In genomic region chr3:43960448-43960840, GRCh38 we compare ENCODE assay signal across 17 cellular contexts.
A peak's percentile ranks its signal among the peaks of the same experiment; 100 is the strongest.
DNase-seq lines count a peak whose midpoint lies in the region; ATAC-seq and TF ChIP-seq lines count a peak whose summit lies in the region.
"Had no signal": no experiment of that assay in that cellular context is flagged by ENCODE, and none has a peak within 500 bp of the region (broad histone marks: within the 10 kb centered on the region; RNA-seq: fewer than 3 reads in every experiment).

No MANE protein-coding gene starts in this region.

- POLR2A ChIA-PET in HEK293 (lab: Yijun Ruan, JAX), result no interaction called here

- CTCF ChIA-PET in HEK293 (lab: Yijun Ruan, JAX), result no interaction called here

- no peaks in the 10 kb centered on the region for H3K4me1 ChIP-seq in HEK293 (ENCODE audit: control insufficient read depth, insufficient read depth, low read length)

- ATAC-seq in HG02763 (IDR thresholded peaks at IDR 0.05; ENCODE audit: unreplicated experiment), result no peak
- no peak for ATAC-seq in GM19328 (IDR thresholded peaks at IDR 0.05; ENCODE audit: unreplicated experiment)
- ATAC-seq: stimulated activated memory B cell treated with anti-CD40 and anti-IgM and Interleukin-4, amounts not matched to agents 10 μg/mL and 1 μg/mL and 100 μg/mL, for 72 hours had no signal

- H3K36me3 ChIP-seq in HEK293 (ENCODE audit: control insufficient read depth in 2 of 2, insufficient read depth in 1 of 2, low read length in 2 of 2), result no peaks in the 10 kb centered on the region

- no peak overlapping the region for H3K4me3 ChIP-seq in AG10803 (ENCODE audit: low read length)
- no peak overlapping the region for H3K4me3 ChIP-seq in HEK293 (ENCODE audit: low read depth, low read length)
- no peak overlapping the region for H3K4me3 ChIP-seq in astrocyte of the spinal cord (ENCODE audit: low read depth, low read length)

- no peak for TF ChIP-seq CTCF in AG10803 (conservative IDR thresholded peaks at IDR 0.05; ENCODE audit: low read length)
- no peak for TF ChIP-seq CTCF in HEK293 (tag by site-specific recombination; IDR thresholded peaks at IDR 0.05)
- no peak for TF ChIP-seq CTCF in astrocyte of the spinal cord (IDR thresholded peaks at IDR 0.05; ENCODE audit: low read depth, low read length)

- no peaks in the 10 kb centered on the region for H3K9me3 ChIP-seq in HEK293 (ENCODE audit: control insufficient read depth, insufficient read depth, low read depth, low read length)

- H3K27ac ChIP-seq in HEK293 (ENCODE audit: extremely low read depth, low read depth, low read length), result no peak overlapping the region
- H3K27ac ChIP-seq: epithelial cell of prostate had no signal

- DNase-seq in AG10803 (ENCODE audit: low read depth) (peak; percentile 4), NCI-H510A (lab: John Stamatoyannopoulos, UW) (peak; percentile 32), astrocyte of the spinal cord (ENCODE audit: low read depth, low spot score) (peak; percentile 33), COLO829 (ENCODE audit: low spot score) (no peak), activated gamma-delta T cell (lab: John Stamatoyannopoulos, UW) (no peak)
- DNase-seq: activated CD4-positive, alpha-beta T cell treated with anti-CD3 and anti-CD28 coated beads, Interleukin-2, amount 50 U/mL, for 48 hours; activated gamma-delta T cell treated with Interleukin-2 at 50 U/mL for 16 hours; AML-193; caudate nucleus; GDM1; Kasumi-1; stimulated activated CD4-positive, alpha-beta T cell treated with anti-CD3 and anti-CD28 coated beads, Interleukin-1b, Interleukin-23, amount 100 ng/mL, for 48 hours had no signal

- in situ Hi-C loops in astrocyte of the spinal cord (cut with HindIII; ENCODE audit: low sequenced_read_pairs), result no loop called here

TF ChIP-seq in HEK293, 187 proteins besides CTCF, POLR2A, EP300 and RAD21:
- no peak for TF ChIP-seq ZBTB17 (tag by site-specific recombination; IDR thresholded peaks at IDR 0.05)
- no peak for TF ChIP-seq ZNF223 (tag by site-specific recombination; IDR thresholded peaks at IDR 0.05)
- no peak for TF ChIP-seq GLI4 (tag by site-specific recombination; IDR thresholded peaks at IDR 0.05)
- TF ChIP-seq ZBTB11 (tag by site-specific recombination; conservative IDR thresholded peaks at IDR 0.05; ENCODE audit: low read depth), result 0 out of 2 replicates have a peak, but pooled peaks have one; percentile 18
- TF ChIP-seq PRDM6 (tag by site-specific recombination; IDR thresholded peaks at IDR 0.05), result peak; percentile 55
- TF ChIP-seq OVOL3 (tag by site-specific recombination; IDR thresholded peaks at IDR 0.05), result no peak

Comparison
In these comparisons a context has a peak if more than half of its experiments do, and no peak if none do; other contexts are left out.
1. DNase-seq: peak in AG10803 (single experiment), NCI-H510A (single experiment) and astrocyte of the spinal cord (single experiment); none in COLO829 (single experiment) and activated gamma-delta T cell (single experiment).